13 cellular contexts compared by ENCODE assay signal in the genomic region with DNA sequence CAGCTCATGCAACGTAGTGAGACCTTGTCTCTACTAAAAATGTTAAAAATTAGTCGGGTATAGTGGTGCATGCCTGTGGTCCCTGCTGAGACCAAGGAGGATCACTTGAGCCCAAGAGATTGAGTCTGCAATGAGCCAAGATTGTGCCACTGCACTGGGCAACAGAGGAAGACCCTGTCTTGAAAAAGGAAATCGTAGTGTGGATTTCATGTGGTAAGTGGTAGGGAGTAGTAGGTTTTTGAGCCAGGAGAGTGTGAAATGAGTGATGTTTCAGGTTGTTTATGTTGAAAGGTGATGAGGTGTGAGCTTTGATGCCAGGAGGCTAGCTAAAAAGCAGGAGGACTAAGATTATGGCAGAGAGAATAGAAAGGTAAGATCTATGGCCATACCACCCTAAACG. TPM values are rescaled to one million over a fixed set of nuclear protein-coding genes. Genes with fewer than 3 reads are reported as not detected.
DNase-seq lines count a peak whose midpoint lies in the region; ATAC-seq, FAIRE-seq and TF ChIP-seq lines count a peak whose summit lies in the region.
"Had no signal": no experiment of that assay in that cellular context is flagged by ENCODE, and none has a peak within 500 bp of the region (broad histone marks: within the 10 kb centered on the region; RNA-seq: fewer than 3 reads in every experiment).

No MANE protein-coding gene starts in this region.

- no peak overlapping the region for H3K27ac Mint-ChIP-seq in neural progenitor cell

- H3K79me2 ChIP-seq in DND-41 (ENCODE audit: insufficient read depth, low read length): peaks cover 100% of the 10 kb centered on the region
- peaks cover 100% of the 10 kb centered on the region for H3K79me2 ChIP-seq in K562 (ENCODE audit: control insufficient read depth, insufficient read depth, low read length)
- peaks cover 100% of the 10 kb centered on the region for H3K79me2 ChIP-seq in neural progenitor cell (ENCODE audit: low read depth)

- H3K4me2 ChIP-seq in DND-41 (ENCODE audit: insufficient read depth, low read length): peak overlapping the region; percentile 66; the same call in 1 of the 2 replicates
- H3K4me2 ChIP-seq in K562 (ENCODE audit: insufficient read depth, low read length): no peak overlapping the region
- H3K4me2 ChIP-seq in neural progenitor cell: peak overlapping the region; percentile 95

- no peaks in the 10 kb centered on the region for H3K9me3 ChIP-seq in DND-41 (ENCODE audit: insufficient read depth, low read length, severe bottlenecking)
- H3K9me3 ChIP-seq in K562 (replicated peaks; ENCODE audit: control insufficient read depth, insufficient read depth, low read depth, low read length): no peaks in the 10 kb centered on the region
- H3K9me3 ChIP-seq in neural progenitor cell (ENCODE audit: low read depth): no peaks in the 10 kb centered on the region
- H3K9me3 ChIP-seq: body of pancreas had no signal

- peaks cover 99% of the 10 kb centered on the region for H4K20me1 ChIP-seq in DND-41 (ENCODE audit: insufficient read depth, low read length)
- H4K20me1 ChIP-seq in K562 (replicated peaks; ENCODE audit: control insufficient read depth, insufficient read depth, low read length): peaks cover 94% of the 10 kb centered on the region
- peaks cover 100% of the 10 kb centered on the region for H4K20me1 ChIP-seq in neural progenitor cell (ENCODE audit: low read depth)

- TF ChIP-seq POLR2A in K562 (conservative IDR thresholded peaks at IDR 0.05): no peak

- H2AFZ ChIP-seq in DND-41 (ENCODE audit: low read depth, low read length) (no peak overlapping the region), K562 (ENCODE audit: low read depth, low read length) (no peak overlapping the region), neural progenitor cell (replicated peaks) (no peak overlapping the region)

- no peak overlapping the region for H3K27ac ChIP-seq in DND-41 (ENCODE audit: low read length)
- no peak overlapping the region; the same call in 2 of the 3 replicates for H3K27ac ChIP-seq in K562 (ENCODE audit: extremely low read depth, low read depth, low read length)
- H3K27ac ChIP-seq in neural progenitor cell: no peak overlapping the region
- H3K27ac ChIP-seq: body of pancreas had no signal

- WGBS in K562 (ENCODE audit: insufficient coverage, low coverage, missing lambda C conversion rate): 27% methylated on average over 4 of the region's 4 CpGs

- CTCF ChIA-PET in K562 (lab: Yijun Ruan, JAX; ENCODE audit: low intra/inter-chr PET ratio): no interaction called here

- peaks cover 31% of the 10 kb centered on the region for H3F3A ChIP-seq in neural progenitor cell (ENCODE audit: low read depth)

- H3K4me3 ChIP-seq in DND-41 (ENCODE audit: low read depth in 1 of 2, low read length in 2 of 2) (peak overlapping the region in 1 of 2 experiments; percentile 19; a peak in 1 of 4 replicates), K562 (no peak overlapping the region), neural progenitor cell (no peak overlapping the region), H7 (ENCODE audit: insufficient read depth, low read depth, low read length) (no peak overlapping the region)
- H3K4me3 ChIP-seq: body of pancreas had no signal

- H3K9ac ChIP-seq in DND-41 (ENCODE audit: low read depth, low read length): no peak overlapping the region
- H3K9ac ChIP-seq in K562 (ENCODE audit: insufficient read depth in 1 of 2, low read depth in 2 of 2, low read length in 2 of 2): peak overlapping the region in 1 of 2 experiments; percentile 17; a peak in 1 of 4 replicates
- no peak overlapping the region for H3K9ac ChIP-seq in neural progenitor cell

- no peak for TF ChIP-seq EP300 in K562 (IDR thresholded peaks at IDR 0.05; ENCODE audit: low read length)

- peaks cover 2% of the 10 kb centered on the region for H3K9me1 ChIP-seq in K562 (ENCODE audit: control insufficient read depth, insufficient read depth, low read length)

- no peak for TF ChIP-seq RAD21 in K562 (CRISPR knock-in tag; conservative IDR thresholded peaks at IDR 0.05 in 1 of 2, IDR thresholded peaks at IDR 0.05 in 1 of 2)

- intact Hi-C loops in K562 (cut with micrococcal nuclease): no loop called here

- FAIRE-seq in K562 (lab: Jason Lieb, UNC): no peak
- FAIRE-seq: endometrium had no signal

- H3K4me1 Mint-ChIP-seq in neural progenitor cell: peaks cover 28% of the 10 kb centered on the region

- BruUV-seq in K562 (replicated peaks; lab: Mats Ljungman, UMichigan): no TSS peak

- POLR2A ChIA-PET in K562 (lab: Yijun Ruan, JAX): interaction anchor here (0.7 to 3.0 kb wide), 8 partner anchors 9 to 107 kb away, joined by 3 to 12 read pairs (median 4); no protein-coding TSS in a partner anchor

- in situ Hi-C loops in K562 (cut with MboI): no loop called here

- H3K36me3 Mint-ChIP-seq in neural progenitor cell: peaks cover 26% of the 10 kb centered on the region

- H3K4me3 Mint-ChIP-seq in neural progenitor cell: no peak overlapping the region

- peaks cover 3% of the 10 kb centered on the region for H3K27me3 Mint-ChIP-seq in neural progenitor cell (ENCODE audit: insufficient read depth, low read depth)

- ATAC-seq in DND-41 (ENCODE audit: insufficient read depth, low read depth): no peak
- no peak for ATAC-seq in K562
- ATAC-seq in GM21619 (IDR thresholded peaks at IDR 0.05; ENCODE audit: unreplicated experiment): no peak
- no peak for ATAC-seq in GM21528 (IDR thresholded peaks at IDR 0.05; ENCODE audit: low FRiP score, unreplicated experiment)
- ATAC-seq: body of pancreas had no signal

- peaks cover 39% of the 10 kb centered on the region for H3K36me3 ChIP-seq in DND-41 (ENCODE audit: insufficient read depth, low read length)
- peaks cover 43% of the 10 kb centered on the region for H3K36me3 ChIP-seq in K562 (ENCODE audit: control insufficient read depth, insufficient read depth, low read length)
- H3K36me3 ChIP-seq in neural progenitor cell: no peaks in the 10 kb centered on the region
- H3K36me3 ChIP-seq in H7 (replicated peaks; ENCODE audit: control insufficient read depth, insufficient read depth, low read length): no peaks in the 10 kb centered on the region; the same call in 1 of the 2 replicates

- DNase-seq in DND-41 (no peak), NAMALWA (ENCODE audit: low spot score) (peak; percentile 22), K562 (ENCODE audit: extremely low read depth in 1 of 4, low spot score in 3 of 4) (no peak), neural progenitor cell (ENCODE audit: low spot score) (no peak), H7 (no peak)
- DNase-seq: activated CD8-positive, alpha-beta memory T cell treated with anti-CD3 and anti-CD28 coated beads, Interleukin-2, amount 50 U/mL, for 4 hours; body of pancreas; NCI-H1417; NCI-H446 treated with DMSO at 0.1 percent for 48 hours; T1000 had no signal

- H3K9me3 Mint-ChIP-seq in neural progenitor cell: peaks cover 2% of the 10 kb centered on the region

- TF ChIP-seq CTCF in DND-41 (IDR thresholded peaks at IDR 0.05; ENCODE audit: borderline replicate concordance, extremely low read depth, low read length, poor library complexity, severe bottlenecking) (no peak), K562 (IDR thresholded peaks at IDR 0.05 in 2 of 3, conservative IDR thresholded peaks at IDR 0.05 in 1 of 3; ENCODE audit: insufficient read depth in 2 of 3, low read depth in 1 of 3, low read length in 3 of 3) (no peak), neural progenitor cell (IDR thresholded peaks at IDR 0.05) (no peak)

- H3K4me1 ChIP-seq in DND-41 (ENCODE audit: insufficient read depth, low read length): peaks cover 86% of the 10 kb centered on the region
- peaks cover 21 to 55% of the 10 kb centered on the region in 2 experiments for H3K4me1 ChIP-seq in K562 (replicated peaks in 1 of 2; ENCODE audit: control insufficient read depth in 2 of 2, insufficient read depth in 2 of 2, low read length in 2 of 2)
- H3K4me1 ChIP-seq in neural progenitor cell: peaks cover 51% of the 10 kb centered on the region

- H3K27me3 ChIP-seq in DND-41 (ENCODE audit: insufficient read depth, low read length, poor library complexity) (no peaks in the 10 kb centered on the region), K562 (ENCODE audit: control insufficient read depth in 2 of 2, insufficient read depth in 2 of 2, low read length in 2 of 2) (no peaks in the 10 kb centered on the region), neural progenitor cell (no peaks in the 10 kb centered on the region), H7 (ENCODE audit: control insufficient read depth, insufficient read depth, low read length) (no peaks in the 10 kb centered on the region)
- H3K27me3 ChIP-seq: body of pancreas had no signal

RNA-seq across cellular contexts. Expression of a gene that starts 5.9 kb away (rescaled TPM):
- 196 and 552 TPM in 2 replicates for total RNA-seq in K562 (2011; cell fraction: chromatin; rRNA removed; ENCODE audit: low replicate concordance)
- total RNA-seq in K562 (2011; cell fraction: nucleolus; rRNA removed): 73.5 and 120 TPM in 2 replicates
- total RNA-seq in K562 (2011; cell fraction: nucleoplasm; rRNA removed): 284 and 429 TPM in 2 replicates
- total RNA-seq in K562 (2014; rRNA removed) (112 and 234 TPM in 2 replicates), K562 (2014; rRNA removed; fragmentation: Illumina TruSeq; extraction: Trizol) (425 and 528 TPM in 2 replicates), K562 (2015; rRNA removed; fragmentation: Illumina TruSeq; extraction: Trizol) (378 and 402 TPM in 2 replicates), K562 (2021) (179 and 209 TPM in 2 replicates), neural progenitor cell (ENCODE audit: low replicate concordance) (680 and 1,185 TPM in 2 replicates)
- polyA plus RNA-seq in K562 (2011; rRNA removed) (194 and 263 TPM in 2 replicates), K562 (2014; fragmentation: Illumina TruSeq; extraction: Trizol) (232 and 298 TPM in 2 replicates), K562 (2014; fragmentation: Nextera tagmentation; extraction: Ambion mirVana) (100 to 1,000 TPM; 150 to 299 TPM), K562 (2014; rRNA removed) (205 and 218 TPM in 2 replicates)
- 69.5 and 129 TPM in 2 replicates for polyA plus RNA-seq in K562 (2011; cell fraction: cytosol; rRNA removed)
- 124 and 148 TPM in 2 replicates for polyA plus RNA-seq in K562 (2011; cell fraction: nucleus; rRNA removed)
- polyA plus RNA-seq in K562 (2012): 190 and 210 TPM in 2 replicates
- 405 and 437 TPM in 2 replicates for polyA minus RNA-seq in K562 (2011; rRNA and poly(A)+ RNA removed)
- 193 and 262 TPM in 2 replicates for polyA minus RNA-seq in K562 (2011; cell fraction: cytosol; rRNA and poly(A)+ RNA removed)
- polyA minus RNA-seq in K562 (2011; cell fraction: nucleus; rRNA and poly(A)+ RNA removed): 99.6 and 227 TPM in 2 replicates
- 228 and 239 TPM in 2 replicates for total RNA-seq in H7 (2014; rRNA removed; shearing (Covaris generic))

RNA-seq across cellular contexts. Expression of a gene that starts 42.2 kb away (rescaled TPM):
- total RNA-seq in K562 (2011; cell fraction: chromatin; rRNA removed; ENCODE audit: low replicate concordance): 45.9 and 94.2 TPM in 2 replicates
- total RNA-seq in K562 (2011; cell fraction: nucleolus; rRNA removed): 26.8 and 27.1 TPM in 2 replicates
- 49.4 and 71.2 TPM in 2 replicates for total RNA-seq in K562 (2011; cell fraction: nucleoplasm; rRNA removed)
- 84.5 and 89.3 TPM in 2 replicates for total RNA-seq in K562 (2014; rRNA removed)
- 96.6 and 114 TPM in 2 replicates for total RNA-seq in K562 (2014; rRNA removed; fragmentation: Illumina TruSeq; extraction: Trizol)
- total RNA-seq in K562 (2015; rRNA removed; fragmentation: Illumina TruSeq; extraction: Trizol): 67.0 and 78.3 TPM in 2 replicates
- total RNA-seq in K562 (2021): 100 and 108 TPM in 2 replicates
- polyA plus RNA-seq in K562 (2011; rRNA removed): 148 and 173 TPM in 2 replicates
- polyA plus RNA-seq in K562 (2011; cell fraction: cytosol; rRNA removed): 36.9 and 70.8 TPM in 2 replicates
- 19.2 and 31.0 TPM in 2 replicates for polyA plus RNA-seq in K562 (2011; cell fraction: nucleus; rRNA removed)
- 115 and 142 TPM in 2 replicates for polyA plus RNA-seq in K562 (2012)
- polyA plus RNA-seq in K562 (2014; fragmentation: Illumina TruSeq; extraction: Trizol): 177 and 187 TPM in 2 replicates
- polyA plus RNA-seq in K562 (2014; fragmentation: Nextera tagmentation; extraction: Ambion mirVana): 100 to 1,000 TPM; 152 to 180 TPM
- 114 and 128 TPM in 2 replicates for polyA plus RNA-seq in K562 (2014; rRNA removed)
- 101 and 135 TPM in 2 replicates for polyA minus RNA-seq in K562 (2011; rRNA and poly(A)+ RNA removed)
- polyA minus RNA-seq in K562 (2011; cell fraction: cytosol; rRNA and poly(A)+ RNA removed): 59.9 and 67.9 TPM in 2 replicates
- polyA minus RNA-seq in K562 (2011; cell fraction: nucleus; rRNA and poly(A)+ RNA removed): 12.5 and 26.5 TPM in 2 replicates
- total RNA-seq in neural progenitor cell (ENCODE audit: low replicate concordance): 115 and 201 TPM in 2 replicates
- total RNA-seq in H7 (2014; rRNA removed; shearing (Covaris generic)): 50.9 and 57.0 TPM in 2 replicates
